In the genomic region with DNA sequence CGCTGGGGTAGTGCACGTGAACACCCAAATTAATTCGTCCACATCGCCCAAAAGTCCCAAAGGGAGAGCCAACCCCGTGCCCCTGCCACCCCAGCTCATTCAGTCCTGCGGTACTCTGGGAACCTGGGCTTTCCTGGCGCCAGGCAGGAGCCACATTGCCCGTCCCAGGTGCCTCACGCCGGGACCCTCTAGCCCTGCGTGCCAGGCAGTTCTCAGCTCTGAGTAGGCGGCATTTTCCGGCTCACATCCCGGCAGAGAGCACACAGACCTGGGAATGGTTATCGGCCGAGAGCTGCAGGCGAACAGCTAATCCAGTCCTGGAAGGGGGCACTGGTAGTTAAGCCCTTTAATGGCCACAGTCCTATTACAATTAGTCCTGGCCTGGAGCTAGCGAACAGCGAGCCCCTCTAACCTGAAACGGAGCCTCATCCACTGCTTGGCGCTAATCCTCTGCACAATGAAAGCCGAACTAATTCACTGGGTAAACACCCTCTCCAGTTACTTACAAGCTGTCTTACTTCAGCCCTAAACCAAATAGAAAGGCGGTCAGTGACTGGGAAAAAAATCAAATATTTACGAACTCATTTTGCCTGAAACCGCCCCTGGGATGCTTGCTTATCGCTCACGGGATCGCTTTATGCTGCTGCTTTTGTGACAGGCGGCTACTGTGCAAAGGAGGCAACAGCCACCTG, we compare ENCODE assay signal across 1 cellular context.
TF ChIP-seq lines count a peak whose summit lies in the region.

No MANE protein-coding gene starts in this region.

TF ChIP-seq in GM23338, 12 proteins besides CTCF, POLR2A, EP300 and RAD21 (continued from another document):
- TF ChIP-seq, protein P1, sequence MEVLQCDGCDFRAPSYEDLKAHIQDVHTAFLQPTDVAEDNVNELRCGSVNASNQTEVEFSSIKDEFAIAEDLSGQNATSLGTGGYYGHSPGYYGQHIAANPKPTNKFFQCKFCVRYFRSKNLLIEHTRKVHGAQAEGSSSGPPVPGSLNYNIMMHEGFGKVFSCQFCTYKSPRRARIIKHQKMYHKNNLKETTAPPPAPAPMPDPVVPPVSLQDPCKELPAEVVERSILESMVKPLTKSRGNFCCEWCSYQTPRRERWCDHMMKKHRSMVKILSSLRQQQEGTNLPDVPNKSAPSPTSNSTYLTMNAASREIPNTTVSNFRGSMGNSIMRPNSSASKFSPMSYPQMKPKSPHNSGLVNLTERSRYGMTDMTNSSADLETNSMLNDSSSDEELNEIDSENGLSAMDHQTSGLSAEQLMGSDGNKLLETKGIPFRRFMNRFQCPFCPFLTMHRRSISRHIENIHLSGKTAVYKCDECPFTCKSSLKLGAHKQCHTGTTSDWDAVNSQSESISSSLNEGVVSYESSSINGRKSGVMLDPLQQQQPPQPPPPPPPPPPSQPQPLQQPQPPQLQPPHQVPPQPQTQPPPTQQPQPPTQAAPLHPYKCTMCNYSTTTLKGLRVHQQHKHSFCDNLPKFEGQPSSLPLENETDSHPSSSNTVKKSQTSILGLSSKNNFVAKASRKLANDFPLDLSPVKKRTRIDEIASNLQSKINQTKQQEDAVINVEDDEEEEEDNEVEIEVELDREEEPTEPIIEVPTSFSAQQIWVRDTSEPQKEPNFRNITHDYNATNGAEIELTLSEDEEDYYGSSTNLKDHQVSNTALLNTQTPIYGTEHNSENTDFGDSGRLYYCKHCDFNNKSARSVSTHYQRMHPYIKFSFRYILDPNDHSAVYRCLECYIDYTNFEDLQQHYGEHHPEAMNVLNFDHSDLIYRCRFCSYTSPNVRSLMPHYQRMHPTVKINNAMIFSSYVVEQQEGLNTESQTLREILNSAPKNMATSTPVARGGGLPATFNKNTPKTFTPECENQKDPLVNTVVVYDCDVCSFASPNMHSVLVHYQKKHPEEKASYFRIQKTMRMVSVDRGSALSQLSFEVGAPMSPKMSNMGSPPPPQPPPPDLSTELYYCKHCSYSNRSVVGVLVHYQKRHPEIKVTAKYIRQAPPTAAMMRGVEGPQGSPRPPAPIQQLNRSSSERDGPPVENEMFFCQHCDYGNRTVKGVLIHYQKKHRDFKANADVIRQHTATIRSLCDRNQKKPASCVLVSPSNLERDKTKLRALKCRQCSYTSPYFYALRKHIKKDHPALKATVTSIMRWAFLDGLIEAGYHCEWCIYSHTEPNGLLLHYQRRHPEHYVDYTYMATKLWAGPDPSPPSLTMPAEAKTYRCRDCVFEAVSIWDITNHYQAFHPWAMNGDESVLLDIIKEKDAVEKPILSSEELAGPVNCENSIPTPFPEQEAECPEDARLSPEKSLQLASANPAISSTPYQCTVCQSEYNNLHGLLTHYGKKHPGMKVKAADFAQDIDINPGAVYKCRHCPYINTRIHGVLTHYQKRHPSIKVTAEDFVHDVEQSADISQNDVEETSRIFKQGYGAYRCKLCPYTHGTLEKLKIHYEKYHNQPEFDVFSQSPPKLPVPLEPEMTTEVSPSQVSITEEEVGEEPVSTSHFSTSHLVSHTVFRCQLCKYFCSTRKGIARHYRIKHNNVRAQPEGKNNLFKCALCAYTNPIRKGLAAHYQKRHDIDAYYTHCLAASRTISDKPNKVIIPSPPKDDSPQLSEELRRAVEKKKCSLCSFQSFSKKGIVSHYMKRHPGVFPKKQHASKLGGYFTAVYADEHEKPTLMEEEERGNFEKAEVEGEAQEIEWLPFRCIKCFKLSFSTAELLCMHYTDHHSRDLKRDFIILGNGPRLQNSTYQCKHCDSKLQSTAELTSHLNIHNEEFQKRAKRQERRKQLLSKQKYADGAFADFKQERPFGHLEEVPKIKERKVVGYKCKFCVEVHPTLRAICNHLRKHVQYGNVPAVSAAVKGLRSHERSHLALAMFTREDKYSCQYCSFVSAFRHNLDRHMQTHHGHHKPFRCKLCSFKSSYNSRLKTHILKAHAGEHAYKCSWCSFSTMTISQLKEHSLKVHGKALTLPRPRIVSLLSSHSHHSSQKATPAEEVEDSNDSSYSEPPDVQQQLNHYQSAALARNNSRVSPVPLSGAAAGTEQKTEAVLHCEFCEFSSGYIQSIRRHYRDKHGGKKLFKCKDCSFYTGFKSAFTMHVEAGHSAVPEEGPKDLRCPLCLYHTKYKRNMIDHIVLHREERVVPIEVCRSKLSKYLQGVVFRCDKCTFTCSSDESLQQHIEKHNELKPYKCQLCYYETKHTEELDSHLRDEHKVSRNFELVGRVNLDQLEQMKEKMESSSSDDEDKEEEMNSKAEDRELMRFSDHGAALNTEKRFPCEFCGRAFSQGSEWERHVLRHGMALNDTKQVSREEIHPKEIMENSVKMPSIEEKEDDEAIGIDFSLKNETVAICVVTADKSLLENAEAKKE (CRISPR knock-in tag; IDR thresholded peaks at IDR 0.05), result no peak
- TF ChIP-seq ZNF331 (CRISPR knock-in tag; IDR thresholded peaks at IDR 0.05; ENCODE audit: low read depth), result no peak
- TF ChIP-seq NANOG (IDR thresholded peaks at IDR 0.05; ENCODE audit: borderline replicate concordance), result no peak
- TF ChIP-seq EZH2phosphoT487 (IDR thresholded peaks at IDR 0.05; ENCODE audit: unreplicated experiment), result no peak
- TF ChIP-seq, protein P2, sequence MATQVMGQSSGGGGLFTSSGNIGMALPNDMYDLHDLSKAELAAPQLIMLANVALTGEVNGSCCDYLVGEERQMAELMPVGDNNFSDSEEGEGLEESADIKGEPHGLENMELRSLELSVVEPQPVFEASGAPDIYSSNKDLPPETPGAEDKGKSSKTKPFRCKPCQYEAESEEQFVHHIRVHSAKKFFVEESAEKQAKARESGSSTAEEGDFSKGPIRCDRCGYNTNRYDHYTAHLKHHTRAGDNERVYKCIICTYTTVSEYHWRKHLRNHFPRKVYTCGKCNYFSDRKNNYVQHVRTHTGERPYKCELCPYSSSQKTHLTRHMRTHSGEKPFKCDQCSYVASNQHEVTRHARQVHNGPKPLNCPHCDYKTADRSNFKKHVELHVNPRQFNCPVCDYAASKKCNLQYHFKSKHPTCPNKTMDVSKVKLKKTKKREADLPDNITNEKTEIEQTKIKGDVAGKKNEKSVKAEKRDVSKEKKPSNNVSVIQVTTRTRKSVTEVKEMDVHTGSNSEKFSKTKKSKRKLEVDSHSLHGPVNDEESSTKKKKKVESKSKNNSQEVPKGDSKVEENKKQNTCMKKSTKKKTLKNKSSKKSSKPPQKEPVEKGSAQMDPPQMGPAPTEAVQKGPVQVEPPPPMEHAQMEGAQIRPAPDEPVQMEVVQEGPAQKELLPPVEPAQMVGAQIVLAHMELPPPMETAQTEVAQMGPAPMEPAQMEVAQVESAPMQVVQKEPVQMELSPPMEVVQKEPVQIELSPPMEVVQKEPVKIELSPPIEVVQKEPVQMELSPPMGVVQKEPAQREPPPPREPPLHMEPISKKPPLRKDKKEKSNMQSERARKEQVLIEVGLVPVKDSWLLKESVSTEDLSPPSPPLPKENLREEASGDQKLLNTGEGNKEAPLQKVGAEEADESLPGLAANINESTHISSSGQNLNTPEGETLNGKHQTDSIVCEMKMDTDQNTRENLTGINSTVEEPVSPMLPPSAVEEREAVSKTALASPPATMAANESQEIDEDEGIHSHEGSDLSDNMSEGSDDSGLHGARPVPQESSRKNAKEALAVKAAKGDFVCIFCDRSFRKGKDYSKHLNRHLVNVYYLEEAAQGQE (IDR thresholded peaks at IDR 0.05; ENCODE audit: unreplicated experiment), result no peak
- TF ChIP-seq STAT1 (IDR thresholded peaks at IDR 0.05; ENCODE audit: unreplicated experiment), result no peak
- TF ChIP-seq ETS1 (IDR thresholded peaks at IDR 0.05), result no peak
